1 cellular context compared by ENCODE assay signal in genomic region chr2:101145406-101145805, GRCh38.
A peak's percentile ranks its signal among the peaks of the same experiment; 100 is the strongest.
TF ChIP-seq lines count a peak whose summit lies in the region.

No MANE protein-coding gene starts in this region.

TF ChIP-seq in GM23338, 12 proteins besides CTCF, POLR2A, EP300 and RAD21 (continued from another document):
- TF ChIP-seq ZNF462 (CRISPR knock-in tag; IDR thresholded peaks at IDR 0.05): 0 out of 2 replicates have a peak, but pooled peaks have one; percentile 62
